8 cellular contexts compared by ENCODE assay signal in genomic region chr17:78019367-78019975, GRCh38.
A peak's percentile ranks its signal among the peaks of the same experiment; 100 is the strongest.
DNase-seq lines count a peak whose midpoint lies in the region; ATAC-seq and TF ChIP-seq lines count a peak whose summit lies in the region.

No MANE protein-coding gene starts in this region.

- no peaks in the 10 kb centered on the region for H3F3A ChIP-seq in OCI-LY1 (ENCODE audit: insufficient read depth, low read length)

- H3K4me2 ChIP-seq in OCI-LY1 (ENCODE audit: low read length) (no peak overlapping the region), parathyroid adenoma (ENCODE audit: low read length) (no peak overlapping the region)

- H3K27ac ChIP-seq in OCI-LY1 (ENCODE audit: low read depth, low read length, poor library complexity, severe bottlenecking) = no peak overlapping the region
- no peak overlapping the region for H3K27ac ChIP-seq in endodermal cell (ENCODE audit: low read depth, low read length)
- H3K27ac ChIP-seq in parathyroid adenoma = no peak overlapping the region

- H3K4me3 Mint-ChIP-seq in endodermal cell = no peak overlapping the region

- peak; percentile 31 for TF ChIP-seq CTCF in GM10266 (IDR thresholded peaks at IDR 0.05; ENCODE audit: control insufficient read depth, insufficient read depth, low read depth, missing control alignments)
- peak; percentile 65 for TF ChIP-seq CTCF in OCI-LY1 (IDR thresholded peaks at IDR 0.05; ENCODE audit: low read length)
- peak; percentile 80 for TF ChIP-seq CTCF in endodermal cell (conservative IDR thresholded peaks at IDR 0.05)
- peak; percentile 46 for TF ChIP-seq CTCF in parathyroid adenoma (IDR thresholded peaks at IDR 0.05)

- H3K9ac ChIP-seq in OCI-LY1 (ENCODE audit: low read length) (no peak overlapping the region), endodermal cell (ENCODE audit: extremely low read depth, low read length, poor library complexity, severe bottlenecking) (no peak overlapping the region), parathyroid adenoma (no peak overlapping the region)

- H3K4me1 Mint-ChIP-seq in endodermal cell = peaks cover 4% of the 10 kb centered on the region

- DNase-seq in AG08395 (ENCODE audit: low spot score) = peak; percentile 29
- no peak for DNase-seq in GM10266 (ENCODE audit: extremely low spot score)
- DNase-seq in endodermal cell = no peak
- no peak for DNase-seq in effector CD8-positive, alpha-beta T cell (lab: John Stamatoyannopoulos, UW)
- DNase-seq in activated effector memory CD4-positive, alpha-beta T cell treated with anti-CD3 and anti-CD28 coated beads, Interleukin-2, amount 50 U/mL, for 16 hours = no peak

- H3K79me2 ChIP-seq in OCI-LY1 (ENCODE audit: insufficient read depth, low read length) (no peaks in the 10 kb centered on the region), parathyroid adenoma (peaks cover 3% of the 10 kb centered on the region)

- H3K27ac Mint-ChIP-seq in endodermal cell = no peak overlapping the region

- H3K9me3 Mint-ChIP-seq in endodermal cell = no peaks in the 10 kb centered on the region

- H3K27me3 ChIP-seq in OCI-LY1 (ENCODE audit: insufficient read depth, low read length) (no peaks in the 10 kb centered on the region), endodermal cell (ENCODE audit: control insufficient read depth, insufficient read depth, low read length, poor library complexity, severe bottlenecking) (no peaks in the 10 kb centered on the region), parathyroid adenoma (ENCODE audit: control insufficient read depth, insufficient read depth, low read length) (no peaks in the 10 kb centered on the region)

- peaks cover 5% of the 10 kb centered on the region for H3K36me3 Mint-ChIP-seq in endodermal cell (ENCODE audit: low read depth)

- no peaks in the 10 kb centered on the region for H3K9me2 ChIP-seq in OCI-LY1 (ENCODE audit: low read depth, low read length)

- H3K4me1 ChIP-seq in OCI-LY1 (ENCODE audit: insufficient read depth, low read length, severe bottlenecking) (no peaks in the 10 kb centered on the region), endodermal cell (ENCODE audit: control insufficient read depth, insufficient read depth, low read length) (peaks cover 5% of the 10 kb centered on the region), parathyroid adenoma (no peaks in the 10 kb centered on the region)

- no peaks in the 10 kb centered on the region for H4K20me1 ChIP-seq in OCI-LY1 (ENCODE audit: insufficient read depth, low read length)

- H3K9me3 ChIP-seq in OCI-LY1 (ENCODE audit: low read length) (no peaks in the 10 kb centered on the region), endodermal cell (ENCODE audit: control insufficient read depth, low read length) (no peaks in the 10 kb centered on the region), parathyroid adenoma (ENCODE audit: control insufficient read depth, low read length) (no peaks in the 10 kb centered on the region)

- no peak for ATAC-seq in HG02970 (IDR thresholded peaks at IDR 0.05; ENCODE audit: low FRiP score, unreplicated experiment)

- H3K27me3 Mint-ChIP-seq in endodermal cell (ENCODE audit: insufficient read depth) = no peaks in the 10 kb centered on the region

- H3K36me3 ChIP-seq in OCI-LY1 (ENCODE audit: insufficient read depth, low read length) = no peaks in the 10 kb centered on the region
- peaks cover 10% of the 10 kb centered on the region for H3K36me3 ChIP-seq in endodermal cell (ENCODE audit: control insufficient read depth, insufficient read depth, low read length)
- no peaks in the 10 kb centered on the region for H3K36me3 ChIP-seq in parathyroid adenoma (ENCODE audit: control insufficient read depth, insufficient read depth, low read length)

- H3K4me3 ChIP-seq in OCI-LY1 (ENCODE audit: low read depth, low read length, poor library complexity, severe bottlenecking) = no peak overlapping the region
- no peak overlapping the region for H3K4me3 ChIP-seq in endodermal cell (ENCODE audit: low read length)
- no peak overlapping the region for H3K4me3 ChIP-seq in parathyroid adenoma (ENCODE audit: low read depth, low read length)

- no peak overlapping the region for H2AFZ ChIP-seq in OCI-LY1 (ENCODE audit: low read length)
- no peak overlapping the region for H2AFZ ChIP-seq in parathyroid adenoma
